ENCODE assay signal across 11 cellular contexts in the genomic region with DNA sequence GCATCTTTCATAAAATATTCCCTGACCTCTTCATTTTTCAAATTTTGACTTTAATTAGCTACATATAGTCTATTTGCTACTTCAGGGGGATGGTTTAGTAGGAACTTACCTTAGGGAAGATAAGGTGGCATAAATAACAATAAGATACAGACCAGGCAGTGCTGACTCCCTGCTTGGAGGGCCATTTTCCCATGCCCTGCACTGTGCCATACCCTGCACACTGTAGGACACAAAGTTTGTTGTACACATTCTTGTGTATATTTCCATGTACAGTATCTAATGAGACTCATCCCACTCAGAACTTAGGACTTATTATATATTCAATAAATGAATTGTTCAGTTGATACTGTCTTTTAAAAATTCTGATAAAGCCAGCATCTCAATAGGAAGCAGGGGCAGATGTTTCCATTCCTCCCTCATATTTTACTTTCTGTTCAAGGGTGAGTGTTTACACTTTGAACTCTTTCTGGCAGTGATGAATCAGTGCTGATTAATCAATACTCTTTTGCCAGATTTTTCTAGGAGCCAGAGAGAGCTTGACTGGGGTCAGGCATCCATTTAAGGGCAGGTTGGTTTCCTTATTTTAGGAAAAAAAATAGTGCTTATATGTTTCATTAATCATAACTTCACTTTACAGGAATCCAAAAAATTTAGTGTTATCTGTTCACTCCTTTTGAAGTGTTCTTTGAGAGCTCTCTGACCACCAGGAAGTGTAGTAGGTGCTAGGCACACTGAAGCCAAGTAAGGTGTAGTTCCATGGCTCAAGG. TPM values are rescaled to one million over a fixed set of nuclear protein-coding genes. Genes with fewer than 3 reads are reported as not detected.
DNase-seq lines count a peak whose midpoint lies in the region; ATAC-seq and TF ChIP-seq lines count a peak whose summit lies in the region.
"Had no signal": no experiment of that assay in that cellular context is flagged by ENCODE, and none has a peak within 500 bp of the region (broad histone marks: within the 10 kb centered on the region; RNA-seq: fewer than 3 reads in every experiment).

No MANE protein-coding gene starts in this region.

- POLR2A ChIA-PET in activated CD8-positive, alpha-beta T cell treated with anti-CD3 and anti-CD28 coated beads, Interleukin-2, amount 10 ng/mL, durations not matched to agents 7 days and 5 days (lab: Charles Lee): interaction anchor here (0.9 to 1.1 kb wide), 2 partner anchors 44 to 184 kb away, joined by 3 to 4 read pairs; no protein-coding TSS in a partner anchor

- intact Hi-C loops in Calu3 (cut with micrococcal nuclease; ENCODE audit: unreplicated experiment): loop anchor here (2.0 kb wide), 1 partner anchor 32 kb away; a partner anchor contains a TSS

- ATAC-seq in activated CD8-positive, alpha-beta T cell treated with anti-CD3 and anti-CD28 coated beads, Interleukin-2, amount 10 ng/mL, durations not matched to agents 7 days and 5 days: no peak

- H3K4me3 Mint-ChIP-seq in Calu3 (ENCODE audit: low read depth, unreplicated experiment) (peak overlapping the region; percentile 2), HFFc6 (peak overlapping the region; percentile 15), mesothelial cell of epicardium (no peak overlapping the region)
- H3K4me3 Mint-ChIP-seq in activated CD8-positive, alpha-beta T cell treated with anti-CD3 and anti-CD28 coated beads, Interleukin-2, amount 10 ng/mL, durations not matched to agents 7 days and 5 days: no peak overlapping the region

- H3K4me1 Mint-ChIP-seq in Calu3 (ENCODE audit: low read depth, unreplicated experiment): peaks cover 42% of the 10 kb centered on the region
- peaks cover 74% of the 10 kb centered on the region for H3K4me1 Mint-ChIP-seq in HFFc6 (ENCODE audit: low read depth)
- H3K4me1 Mint-ChIP-seq in activated CD8-positive, alpha-beta T cell treated with anti-CD3 and anti-CD28 coated beads, Interleukin-2, amount 10 ng/mL, durations not matched to agents 7 days and 5 days (ENCODE audit: low read depth): peaks cover 14% of the 10 kb centered on the region
- H3K4me1 Mint-ChIP-seq in mesothelial cell of epicardium: peaks cover 31% of the 10 kb centered on the region

- DNase-seq in Calu3 (no peak), HFFc6 (peak; percentile 17), mesothelial cell of epicardium (ENCODE audit: low spot score in 2 of 2, unreplicated experiment in 2 of 2) (no peak), HK-2 (ENCODE audit: unreplicated experiment) (no peak), NCI-H1694 treated with DMSO at 0.1 percent for 48 hours (lab: John Stamatoyannopoulos, UW) (no peak), cerebellar cortex (ENCODE audit: low spot score) (no peak)
- no peak for DNase-seq in activated CD8-positive, alpha-beta T cell treated with anti-CD3 and anti-CD28 coated beads, Interleukin-2, amount 10 ng/mL, durations not matched to agents 7 days and 5 days
- DNase-seq in effector CD8-positive, alpha-beta T cell (lab: John Stamatoyannopoulos, UW): no peak
- DNase-seq: DMS53, left cardiac atrium, NCI-H1105 treated with DMSO at 0.1 percent for 48 hours had no signal

- H3K36me3 Mint-ChIP-seq in Calu3 (ENCODE audit: insufficient read depth, unreplicated experiment) (peaks cover 3% of the 10 kb centered on the region), HFFc6 (ENCODE audit: low read depth) (0 out of 2 replicates have a peak, but pooled peaks cover 4% of the 10 kb centered on the region), mesothelial cell of epicardium (no peaks in the 10 kb centered on the region)
- H3K36me3 Mint-ChIP-seq in activated CD8-positive, alpha-beta T cell treated with anti-CD3 and anti-CD28 coated beads, Interleukin-2, amount 10 ng/mL, durations not matched to agents 7 days and 5 days (ENCODE audit: low read depth): no peaks in the 10 kb centered on the region

- CTCF ChIA-PET in Calu3 (lab: Charles Lee): interaction anchor here (0.9 to 1.6 kb wide), 3 partner anchors 13 to 37 kb away, joined by 4 to 9 read pairs (median 4); no protein-coding TSS in a partner anchor
- CTCF ChIA-PET in activated CD8-positive, alpha-beta T cell treated with anti-CD3 and anti-CD28 coated beads, Interleukin-2, amount 10 ng/mL, durations not matched to agents 7 days and 5 days (lab: Charles Lee): interaction anchor here (1.3 to 1.9 kb wide), 3 partner anchors 9 to 330 kb away, joined by 4 to 8 read pairs (median 4); no protein-coding TSS in a partner anchor

- BruUV-seq in Calu3 (replicated peaks; lab: Mats Ljungman, UMichigan): no TSS peak

- H3K9me3 Mint-ChIP-seq in Calu3 (ENCODE audit: low read depth, unreplicated experiment): no peaks in the 10 kb centered on the region
- H3K9me3 Mint-ChIP-seq in HFFc6: no peaks in the 10 kb centered on the region
- H3K9me3 Mint-ChIP-seq in activated CD8-positive, alpha-beta T cell treated with anti-CD3 and anti-CD28 coated beads, Interleukin-2, amount 10 ng/mL, durations not matched to agents 7 days and 5 days (ENCODE audit: insufficient read depth): no peaks in the 10 kb centered on the region
- H3K9me3 Mint-ChIP-seq in mesothelial cell of epicardium: no peaks in the 10 kb centered on the region

- peak overlapping the region; percentile 53 for H3K27ac Mint-ChIP-seq in Calu3 (ENCODE audit: unreplicated experiment)
- H3K27ac Mint-ChIP-seq in HFFc6: peak overlapping the region; percentile 56
- H3K27ac Mint-ChIP-seq in activated CD8-positive, alpha-beta T cell treated with anti-CD3 and anti-CD28 coated beads, Interleukin-2, amount 10 ng/mL, durations not matched to agents 7 days and 5 days: peak overlapping the region; percentile 12
- H3K27ac Mint-ChIP-seq in mesothelial cell of epicardium: peak overlapping the region; percentile 7

- H3K27me3 Mint-ChIP-seq in Calu3 (ENCODE audit: unreplicated experiment): no peaks in the 10 kb centered on the region
- no peaks in the 10 kb centered on the region for H3K27me3 Mint-ChIP-seq in HFFc6 (ENCODE audit: insufficient read depth)
- no peaks in the 10 kb centered on the region for H3K27me3 Mint-ChIP-seq in activated CD8-positive, alpha-beta T cell treated with anti-CD3 and anti-CD28 coated beads, Interleukin-2, amount 10 ng/mL, durations not matched to agents 7 days and 5 days (ENCODE audit: low read depth)
- H3K27me3 Mint-ChIP-seq in mesothelial cell of epicardium (ENCODE audit: low read depth): no peaks in the 10 kb centered on the region

- no peak for TF ChIP-seq CTCF in Calu3 (IDR thresholded peaks at IDR 0.05; ENCODE audit: unreplicated experiment)
- TF ChIP-seq CTCF in HFFc6 (IDR thresholded peaks at IDR 0.05): no peak
- no peak for TF ChIP-seq CTCF in mesothelial cell of epicardium (IDR thresholded peaks at IDR 0.05; ENCODE audit: unreplicated experiment)

RNA-seq across cellular contexts. Expression of a gene that starts 30.6 kb away (rescaled TPM):
- total RNA-seq in Calu3 (2022) (129 and 139 TPM in 2 replicates), mesothelial cell of epicardium (134 to 154 TPM (median 138 TPM) in 3 replicates)
- 100 to 1,000 TPM; 147 to 188 (median 183) TPM for total RNA-seq in HFFc6 (2021; fragmentation: NEBNext Ultra II Directional; extraction: Animal tissue kit (Norgen Biotek cat#: 25700))
- total RNA-seq in activated CD8-positive, alpha-beta T cell treated with anti-CD3 and anti-CD28 coated beads, Interleukin-2, amount 10 ng/mL, durations not matched to agents 7 days and 5 days: 10 to 100 TPM; 12.5 to 13.6 TPM

Comparison
In these comparisons a context has a peak if more than half of its experiments do, and no peak if none do; other contexts are left out.
1. H3K4me3 Mint-ChIP-seq: peak in Calu3 (single experiment) and HFFc6 (single experiment); none in activated CD8-positive, alpha-beta T cell treated with anti-CD3 and anti-CD28 coated beads, Interleukin-2, amount 10 ng/mL, durations not matched to agents 7 days and 5 days (single experiment) and mesothelial cell of epicardium (single experiment).
2. Peak in every context shown above with its lines, with median percentiles within 50 percentile points of each other: H3K27ac Mint-ChIP-seq.